ENCODE assay signal across 17 cellular contexts in genomic region chr7:157543791-157544190, GRCh38.
A peak's percentile ranks its signal among the peaks of the same experiment; 100 is the strongest.
DNase-seq lines count a peak whose midpoint lies in the region; ATAC-seq and TF ChIP-seq lines count a peak whose summit lies in the region.
"Had no signal": no experiment of that assay in that cellular context is flagged by ENCODE, and none has a peak within 500 bp of the region (broad histone marks: within the 10 kb centered on the region; RNA-seq: fewer than 3 reads in every experiment).

No MANE protein-coding gene starts in this region.

- H3K4me3 Mint-ChIP-seq in glutamatergic neuron (ENCODE audit: unreplicated experiment), result no peak overlapping the region
- H3K4me3 Mint-ChIP-seq: CD8-positive, alpha-beta T cell had no signal

- intact Hi-C loops in left cardiac atrium (cut with DNase I), result no loop called here
- intact Hi-C loops in Right ventricle myocardium inferior (cut with DNase I), result no loop called here

- H3K9me3 Mint-ChIP-seq in glutamatergic neuron (ENCODE audit: unreplicated experiment), result peaks cover 12% of the 10 kb centered on the region
- H3K9me3 Mint-ChIP-seq: CD8-positive, alpha-beta T cell had no signal

- peak overlapping the region; percentile 28 for H3K27ac Mint-ChIP-seq in glutamatergic neuron (ENCODE audit: unreplicated experiment)
- H3K27ac Mint-ChIP-seq: CD8-positive, alpha-beta T cell had no signal

- no peak for TF ChIP-seq POLR2A in suprapubic skin (IDR thresholded peaks at IDR 0.05)

- H3K27me3 ChIP-seq in RWPE2 (ENCODE audit: insufficient read depth, poor library complexity, severe bottlenecking) (no peaks in the 10 kb centered on the region), suprapubic skin (no peaks in the 10 kb centered on the region)
- H3K27me3 ChIP-seq: BE2C had no signal

- H3K36me3 ChIP-seq in RWPE2 (ENCODE audit: low read depth) (no peaks in the 10 kb centered on the region), suprapubic skin (peaks cover 9% of the 10 kb centered on the region)
- H3K36me3 ChIP-seq: BE2C had no signal

- 89% methylated on average over 12 of the region's 12 CpGs for WGBS in suprapubic skin

- H3K36me3 Mint-ChIP-seq in glutamatergic neuron (ENCODE audit: unreplicated experiment), result peaks cover 10% of the 10 kb centered on the region
- H3K36me3 Mint-ChIP-seq: CD8-positive, alpha-beta T cell had no signal

- DNase-seq in left cardiac atrium (peak; percentile 2), Right ventricle myocardium inferior (ENCODE audit: missing footprints) (no peak), RWPE2 (ENCODE audit: low spot score) (peak; percentile 22), glutamatergic neuron (peak; percentile 1), suprapubic skin (ENCODE audit: low spot score in 2 of 2) (peak; percentile 14 to 48), epidermal melanocyte (ENCODE audit: insufficient read length, low spot score) (no peak), inferior parietal cortex (ENCODE audit: extremely low spot score) (no peak)
- DNase-seq: BE2C; CD8-positive, alpha-beta T cell; COR-L47; DMS153; DND-41; GDM1 had no signal

- no peaks in the 10 kb centered on the region for H3K9me3 ChIP-seq in RWPE2 (ENCODE audit: severe bottlenecking)
- no peaks in the 10 kb centered on the region for H3K9me3 ChIP-seq in suprapubic skin
- H3K9me3 ChIP-seq: A549, BE2C had no signal

- TF ChIP-seq EP300 in suprapubic skin (IDR thresholded peaks at IDR 0.05), result no peak

- H3K4me1 ChIP-seq in RWPE2 (ENCODE audit: insufficient read depth, poor library complexity, severe bottlenecking), result no peaks in the 10 kb centered on the region
- no peaks in the 10 kb centered on the region for H3K4me1 ChIP-seq in suprapubic skin
- H3K4me1 ChIP-seq: A549, BE2C had no signal

- no peaks in the 10 kb centered on the region for H3K4me1 Mint-ChIP-seq in glutamatergic neuron (ENCODE audit: low read depth, unreplicated experiment)

- TF ChIP-seq CTCF in RWPE2 (IDR thresholded peaks at IDR 0.05; ENCODE audit: poor library complexity, severe bottlenecking) (no peak), glutamatergic neuron (IDR thresholded peaks at IDR 0.05; ENCODE audit: partially characterized antibody, unreplicated experiment) (no peak), suprapubic skin (IDR thresholded peaks at IDR 0.05) (no peak)

- H3K27me3 Mint-ChIP-seq in glutamatergic neuron (ENCODE audit: unreplicated experiment), result peaks cover 9% of the 10 kb centered on the region

- H3K27ac ChIP-seq in RWPE2 (ENCODE audit: poor library complexity, severe bottlenecking), result no peak overlapping the region
- no peak overlapping the region for H3K27ac ChIP-seq in suprapubic skin
- H3K27ac ChIP-seq: A549, C4-2B, HL-60 had no signal

- no peak overlapping the region for H3K4me3 ChIP-seq in RWPE2 (ENCODE audit: severe bottlenecking)
- no peak overlapping the region for H3K4me3 ChIP-seq in suprapubic skin
- H3K4me3 ChIP-seq: A549 had no signal

- ATAC-seq in left cardiac atrium (no peak), Right ventricle myocardium inferior (no peak), RWPE2 (ENCODE audit: low read depth) (no peak)
- ATAC-seq: A549; CD8-positive, alpha-beta T cell; HCT116 had no signal

Comparison
In these comparisons a context has a peak if more than half of its experiments do, and no peak if none do; other contexts are left out.
1. DNase-seq: peak in left cardiac atrium (single experiment), RWPE2 (single experiment), glutamatergic neuron (single experiment) and suprapubic skin (2 of 2); none in Right ventricle myocardium inferior (single experiment), epidermal melanocyte (single experiment) and inferior parietal cortex (single experiment).